ENCODE assay signal across 8 cellular contexts in genomic region chr11:8247312-8247711, GRCh38. TPM values are rescaled to one million over a fixed set of nuclear protein-coding genes. Genes with fewer than 3 reads are reported as not detected.
DNase-seq lines count a peak whose midpoint lies in the region; ATAC-seq, FAIRE-seq and TF ChIP-seq lines count a peak whose summit lies in the region.

No MANE protein-coding gene starts in this region.

- H3K36me3 ChIP-seq in body of pancreas (replicated peaks in 1 of 2; ENCODE audit: insufficient read depth in 1 of 2, low read depth in 2 of 2) (no peaks in the 10 kb centered on the region), psoas muscle (ENCODE audit: insufficient read depth in 1 of 2, low read depth in 1 of 2) (no peaks in the 10 kb centered on the region), upper lobe of left lung (no peaks in the 10 kb centered on the region)

- no peak overlapping the region for H3K4me3 ChIP-seq in LNCaP clone FGC (ENCODE audit: low read depth, low read length)
- no peak overlapping the region for H3K4me3 ChIP-seq in body of pancreas
- H3K4me3 ChIP-seq in psoas muscle = no peak overlapping the region
- H3K4me3 ChIP-seq in upper lobe of left lung = no peak overlapping the region

- H3K4me1 ChIP-seq in body of pancreas = no peaks in the 10 kb centered on the region
- no peaks in the 10 kb centered on the region for H3K4me1 ChIP-seq in psoas muscle
- H3K4me1 ChIP-seq in upper lobe of left lung = no peaks in the 10 kb centered on the region

- no peak for TF ChIP-seq EP300 in upper lobe of left lung (IDR thresholded peaks at IDR 0.05)

- TF ChIP-seq CTCF in LNCaP clone FGC (IDR thresholded peaks at IDR 0.05; ENCODE audit: control insufficient read depth, extremely low read depth, insufficient read depth) (peak; percentile 55), body of pancreas (IDR thresholded peaks at IDR 0.05) (peak; percentile 26 to 60 (median 48)), psoas muscle (IDR thresholded peaks at IDR 0.05) (peak; percentile 69), upper lobe of left lung (IDR thresholded peaks at IDR 0.05) (peak in 3 of 6 experiments; percentile 33 to 42 (median 36))

- no peaks in the 10 kb centered on the region for H3K9me3 ChIP-seq in body of pancreas
- no peaks in the 10 kb centered on the region for H3K9me3 ChIP-seq in psoas muscle
- no peaks in the 10 kb centered on the region for H3K9me3 ChIP-seq in upper lobe of left lung

- 25 to 46% methylated on average over 3 to 4 of the region's 6 CpGs for WGBS in body of pancreas, 2 donors
- WGBS in psoas muscle, 3 donors = 56 to 82% (median 67%) methylated on average over 6 of the region's 6 CpGs
- 65 to 80% methylated on average over 4 to 6 of the region's 6 CpGs for WGBS in upper lobe of left lung, 2 donors

- no peaks in the 10 kb centered on the region for H3K27me3 ChIP-seq in body of pancreas
- no peaks in the 10 kb centered on the region for H3K27me3 ChIP-seq in psoas muscle (ENCODE audit: insufficient read depth in 3 of 3, low read length in 2 of 3)
- no peaks in the 10 kb centered on the region for H3K27me3 ChIP-seq in upper lobe of left lung

- peak; percentile 45 for ATAC-seq in body of pancreas
- ATAC-seq in psoas muscle = peak; percentile 79 to 91 (median 86)
- ATAC-seq in HG03439 (IDR thresholded peaks at IDR 0.05; ENCODE audit: unreplicated experiment) = no peak
- no peak for ATAC-seq in upper lobe of left lung (ENCODE audit: low FRiP score in 2 of 2)

- peak; percentile 21 to 24 for DNase-seq in NOMO-1 (lab: John Stamatoyannopoulos, UW; ENCODE audit: unreplicated experiment in 2 of 2)
- DNase-seq in NOMO-1 treated with dmso at 0.1 percent for 144 hours (lab: John Stamatoyannopoulos, UW; ENCODE audit: unreplicated experiment) = no peak
- no peak for DNase-seq in LNCaP clone FGC (ENCODE audit: low read depth)
- peak in 3 of 4 donors; percentile 42 to 58 (median 52) for DNase-seq in body of pancreas
- DNase-seq in psoas muscle = peak in 1 of 2 donors; percentile 77
- DNase-seq in upper lobe of left lung = no peak
- DNase-seq in GM12892 (ENCODE audit: insufficient read length) = no peak

- no peak for FAIRE-seq in GM12892 (lab: Jason Lieb, UNC)

- intact Hi-C loops in body of pancreas (cut with DNase I) = no loop called here
- intact Hi-C loops in psoas muscle (cut with DNase I) = loop anchor here in 1 of 2 donors (1.0 to 2.0 kb wide), 2 partner anchors 17 to 62 kb away; no protein-coding TSS in a partner anchor

- TF ChIP-seq POLR2A in body of pancreas (IDR thresholded peaks at IDR 0.05) (no peak), upper lobe of left lung (IDR thresholded peaks at IDR 0.05) (no peak), GM12892 (IDR thresholded peaks at IDR 0.05; ENCODE audit: low read depth, low read length) (no peak)

- H3K27ac ChIP-seq in body of pancreas (no peak overlapping the region), psoas muscle (no peak overlapping the region), upper lobe of left lung (no peak overlapping the region)

RNA-seq across cellular contexts. Expression of gene LMO1, which starts 16.4 kb away (rescaled TPM):
- total RNA-seq in body of pancreas (1 to 10 TPM in 1 of 2 donors, under 1 TPM in 1; 0.78 to 1.6 TPM), psoas muscle (1 to 10 TPM; 3.2 to 9.3 (median 4.4) TPM), upper lobe of left lung (1 to 10 TPM in 1 of 6 donors, under 1 TPM in 1, not detected in 4; 0.79 to 2.1 TPM)
- polyA plus RNA-seq in psoas muscle = 1 to 10 TPM in 2 of 3 donors, under 1 TPM in 1; 0.74 to 3.0 (median 2.0) TPM
- polyA plus RNA-seq in GM12892 (2012; ENCODE audit: missing spikeins) = not detected

Comparison
In these comparisons a context has a peak if more than half of its experiments do, and no peak if none do; other contexts are left out.
1. DNase-seq: peak in NOMO-1 (2 of 2) and body of pancreas (3 of 4); none in NOMO-1 treated with dmso at 0.1 percent for 144 hours (single experiment), LNCaP clone FGC (single experiment), upper lobe of left lung (0 of 2) and GM12892 (single experiment).
2. ATAC-seq: peak in body of pancreas (single experiment) and psoas muscle (4 of 4); none in HG03439 (single experiment) and upper lobe of left lung (0 of 2).